1 cellular context compared by ENCODE assay signal in the genomic region with DNA sequence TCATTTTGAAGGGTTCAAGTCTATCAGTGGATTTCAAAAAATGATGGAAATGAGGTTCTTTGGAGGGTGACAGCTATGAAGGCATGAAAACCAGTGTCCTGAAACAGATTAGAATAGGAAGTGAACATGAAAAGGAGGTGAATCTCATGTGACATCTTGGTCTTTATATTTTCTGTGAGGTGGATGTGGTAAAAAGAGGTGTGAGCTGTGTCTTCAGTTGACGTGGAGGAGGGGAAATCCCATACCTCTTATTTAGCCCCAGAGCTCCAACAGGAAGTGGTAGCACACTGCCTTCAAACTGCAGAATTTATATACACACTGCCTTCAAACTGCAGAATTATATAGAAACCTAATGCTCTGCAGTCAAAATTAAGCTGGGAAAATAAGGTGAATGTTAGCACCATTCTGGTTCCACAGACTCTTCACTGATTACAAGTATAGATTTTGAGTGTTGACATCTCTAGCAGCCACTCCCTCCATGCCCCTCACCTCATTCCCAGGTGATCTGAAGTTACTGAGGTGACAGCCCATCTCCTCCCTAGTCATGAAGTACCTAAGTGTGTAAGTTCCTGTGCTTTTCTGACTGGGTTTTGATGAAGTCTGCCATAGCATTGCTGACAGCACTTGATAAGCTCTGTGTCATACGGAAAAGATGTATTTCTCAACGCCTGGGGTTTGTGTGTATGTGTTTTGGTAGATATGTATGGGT.
TF ChIP-seq lines count a peak whose summit lies in the region.

No MANE protein-coding gene starts in this region.

TF ChIP-seq in IMR-90, 13 proteins besides CTCF, POLR2A, EP300 and RAD21:
- TF ChIP-seq CEBPB (IDR thresholded peaks at IDR 0.05; ENCODE audit: low read depth, low read length) (no peak), MAZ (IDR thresholded peaks at IDR 0.05; ENCODE audit: borderline replicate concordance, low read depth, low read length) (no peak), NFE2L2 (IDR thresholded peaks at IDR 0.05; ENCODE audit: low read depth, low read length) (no peak), FOS (IDR thresholded peaks at IDR 0.05; ENCODE audit: low read depth, low read length) (no peak)
- TF ChIP-seq, protein P1, sequence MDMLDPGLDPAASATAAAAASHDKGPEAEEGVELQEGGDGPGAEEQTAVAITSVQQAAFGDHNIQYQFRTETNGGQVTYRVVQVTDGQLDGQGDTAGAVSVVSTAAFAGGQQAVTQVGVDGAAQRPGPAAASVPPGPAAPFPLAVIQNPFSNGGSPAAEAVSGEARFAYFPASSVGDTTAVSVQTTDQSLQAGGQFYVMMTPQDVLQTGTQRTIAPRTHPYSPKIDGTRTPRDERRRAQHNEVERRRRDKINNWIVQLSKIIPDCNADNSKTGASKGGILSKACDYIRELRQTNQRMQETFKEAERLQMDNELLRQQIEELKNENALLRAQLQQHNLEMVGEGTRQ (IDR thresholded peaks at IDR 0.05; ENCODE audit: low read depth, low read length) = no peak
- TF ChIP-seq, protein P2, sequence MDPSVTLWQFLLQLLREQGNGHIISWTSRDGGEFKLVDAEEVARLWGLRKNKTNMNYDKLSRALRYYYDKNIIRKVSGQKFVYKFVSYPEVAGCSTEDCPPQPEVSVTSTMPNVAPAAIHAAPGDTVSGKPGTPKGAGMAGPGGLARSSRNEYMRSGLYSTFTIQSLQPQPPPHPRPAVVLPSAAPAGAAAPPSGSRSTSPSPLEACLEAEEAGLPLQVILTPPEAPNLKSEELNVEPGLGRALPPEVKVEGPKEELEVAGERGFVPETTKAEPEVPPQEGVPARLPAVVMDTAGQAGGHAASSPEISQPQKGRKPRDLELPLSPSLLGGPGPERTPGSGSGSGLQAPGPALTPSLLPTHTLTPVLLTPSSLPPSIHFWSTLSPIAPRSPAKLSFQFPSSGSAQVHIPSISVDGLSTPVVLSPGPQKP (IDR thresholded peaks at IDR 0.05; ENCODE audit: borderline replicate concordance, low read depth, low read length) = no peak
